ENCODE assay signal across 7 cellular contexts in the genomic region with DNA sequence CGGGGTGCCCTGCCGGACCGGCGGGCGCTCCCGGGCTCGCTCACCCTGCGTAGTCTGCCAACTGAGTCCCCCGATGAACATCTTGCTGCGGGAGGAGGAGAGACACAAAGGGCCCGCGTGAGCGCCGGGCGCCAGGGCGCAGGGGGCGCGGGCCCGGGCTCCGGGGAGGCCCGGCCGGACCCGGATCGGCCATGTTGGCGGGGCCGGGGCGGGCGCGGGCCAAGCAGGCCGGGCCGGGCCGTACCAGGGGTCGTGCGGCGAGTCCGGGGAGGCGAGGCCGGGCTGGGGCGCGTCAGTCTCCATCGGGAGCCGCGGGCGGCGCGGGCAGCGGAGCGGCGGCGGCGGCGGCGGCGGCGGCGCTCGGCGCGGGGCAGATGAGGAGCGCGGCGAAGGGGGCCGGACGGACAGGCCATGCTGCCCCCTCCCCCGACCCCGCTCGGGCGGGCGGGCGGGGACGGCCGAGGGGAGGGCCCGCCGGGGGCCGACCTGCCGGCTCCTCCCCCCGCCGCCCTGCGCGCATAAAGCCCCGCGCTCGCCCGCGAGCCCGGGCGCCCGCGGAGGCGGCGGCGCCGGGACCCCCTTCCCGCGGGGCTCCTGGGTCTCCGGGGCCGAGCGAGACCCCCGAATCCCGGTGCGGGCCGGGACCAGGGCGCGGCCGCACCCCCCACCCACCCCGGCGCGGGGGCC. TPM values are rescaled to one million over a fixed set of nuclear protein-coding genes. Genes with fewer than 3 reads are reported as not detected.
DNase-seq lines count a peak whose midpoint lies in the region; TF ChIP-seq lines count a peak whose summit lies in the region.

Gene MSI1, minus strand, starts transcription at position 376 of the 687 bp plus-strand sequence. Its CDS starts 73 bp downstream, at position 303.

- peak within 1 kb of the TSS; percentile 59 for H3K4me2 ChIP-seq in skeletal muscle satellite cell (ENCODE audit: low read length)

- DNase-seq in HFF-Myc (ENCODE audit: extremely low read depth, low read depth) (no peak), iPS DF 6.9 (ENCODE audit: low read depth, low spot score) (no peak), NCI-H187 treated with DMSO at 0.1 percent for 48 hours (lab: John Stamatoyannopoulos, UW) (no peak), NCI-H1436 treated with DMSO at 0.1 percent for 48 hours (lab: John Stamatoyannopoulos, UW) (no peak)
- DNase-seq in activated CD4-positive, alpha-beta memory T cell treated with anti-CD3 and anti-CD28 coated beads, Interleukin-2, amount 10 ng/mL, durations not matched to agents 7 days and 5 days = no peak
- DNase-seq in activated CD4-positive, CD25-positive, alpha-beta regulatory T cell (lab: John Stamatoyannopoulos, UW) = no peak

- H3K27me3 ChIP-seq in iPS DF 6.9 (ENCODE audit: control insufficient read depth, insufficient read depth, low read length) (peaks cover 6% of the 10 kb centered on the region; the same call in 1 of the 2 replicates), skeletal muscle satellite cell (ENCODE audit: control insufficient read depth, insufficient read depth, low read length) (peaks cover 72% of the 10 kb centered on the region)

- no peaks in the 10 kb centered on the region for H3K36me3 ChIP-seq in iPS DF 6.9 (ENCODE audit: control insufficient read depth, insufficient read depth, low read length)
- no peaks in the 10 kb centered on the region for H3K36me3 ChIP-seq in skeletal muscle satellite cell (ENCODE audit: insufficient read depth, low read length)

- WGBS in iPS DF 6.9 (ENCODE audit: insufficient coverage, insufficient read length) = no CpG with 5 or more reads among the region's 108 CpGs

- H3K4me1 ChIP-seq in iPS DF 6.9 (ENCODE audit: control insufficient read depth, insufficient read depth, low read length) (peaks cover 5% of the 10 kb centered on the region; the same call in 1 of the 2 replicates), skeletal muscle satellite cell (ENCODE audit: control insufficient read depth, insufficient read depth, low read length) (no peaks in the 10 kb centered on the region)

- H3K27ac ChIP-seq in iPS DF 6.9 (ENCODE audit: low read length) = no peak within 1 kb of the TSS

- H3K9me3 Mint-ChIP-seq in activated CD4-positive, alpha-beta memory T cell treated with anti-CD3 and anti-CD28 coated beads, Interleukin-2, amount 10 ng/mL, durations not matched to agents 7 days and 5 days = no peaks in the 10 kb centered on the region

- TF ChIP-seq CTCF in HFF-Myc (IDR thresholded peaks at IDR 0.05; ENCODE audit: low read depth, low read length, missing control alignments) = no peak

- peak within 1 kb of the TSS; percentile 25 for H3K4me3 ChIP-seq in HFF-Myc (replicated peaks; ENCODE audit: low read depth, low read length)
- peak within 1 kb of the TSS; percentile 64 for H3K4me3 ChIP-seq in iPS DF 6.9 (ENCODE audit: low read length)
- peak within 1 kb of the TSS; percentile 30 for H3K4me3 ChIP-seq in skeletal muscle satellite cell (ENCODE audit: low read length)

- CTCF ChIA-PET in activated CD4-positive, alpha-beta memory T cell treated with anti-CD3 and anti-CD28 coated beads, Interleukin-2, amount 10 ng/mL, durations not matched to agents 7 days and 5 days (lab: Charles Lee) = no interaction called here

- H3K4me1 Mint-ChIP-seq in activated CD4-positive, alpha-beta memory T cell treated with anti-CD3 and anti-CD28 coated beads, Interleukin-2, amount 10 ng/mL, durations not matched to agents 7 days and 5 days = peaks cover 18% of the 10 kb centered on the region

- POLR2A ChIA-PET in activated CD4-positive, alpha-beta memory T cell treated with anti-CD3 and anti-CD28 coated beads, Interleukin-2, amount 10 ng/mL, durations not matched to agents 7 days and 5 days (lab: Charles Lee) = no interaction called here

- H3K27me3 Mint-ChIP-seq in activated CD4-positive, alpha-beta memory T cell treated with anti-CD3 and anti-CD28 coated beads, Interleukin-2, amount 10 ng/mL, durations not matched to agents 7 days and 5 days = peaks cover 72% of the 10 kb centered on the region

- H3K27ac Mint-ChIP-seq in activated CD4-positive, alpha-beta memory T cell treated with anti-CD3 and anti-CD28 coated beads, Interleukin-2, amount 10 ng/mL, durations not matched to agents 7 days and 5 days = no peak within 1 kb of the TSS

- no peak within 1 kb of the TSS for H3K9ac ChIP-seq in skeletal muscle satellite cell (ENCODE audit: low read depth, low read length)

- peak within 1 kb of the TSS; percentile 24 for H3K4me3 Mint-ChIP-seq in activated CD4-positive, alpha-beta memory T cell treated with anti-CD3 and anti-CD28 coated beads, Interleukin-2, amount 10 ng/mL, durations not matched to agents 7 days and 5 days

- H3K36me3 Mint-ChIP-seq in activated CD4-positive, alpha-beta memory T cell treated with anti-CD3 and anti-CD28 coated beads, Interleukin-2, amount 10 ng/mL, durations not matched to agents 7 days and 5 days (ENCODE audit: low read depth) = no peaks in the 10 kb centered on the region

- no peaks in the 10 kb centered on the region for H3K9me3 ChIP-seq in iPS DF 6.9 (ENCODE audit: control insufficient read depth, insufficient read depth, low read length)
- no peaks in the 10 kb centered on the region for H3K9me3 ChIP-seq in skeletal muscle satellite cell (replicated peaks; ENCODE audit: low read length)

RNA-seq across cellular contexts. Expression of gene MSI1, which starts in this region (rescaled TPM):
- not detected for total RNA-seq in activated CD4-positive, alpha-beta memory T cell treated with anti-CD3 and anti-CD28 coated beads, Interleukin-2, amount 10 ng/mL, durations not matched to agents 7 days and 5 days
- total RNA-seq in skeletal muscle satellite cell (2012; rRNA removed) = under 0.01 TPM in 1 of 2 replicates, not detected in the other
